In the genomic region with DNA sequence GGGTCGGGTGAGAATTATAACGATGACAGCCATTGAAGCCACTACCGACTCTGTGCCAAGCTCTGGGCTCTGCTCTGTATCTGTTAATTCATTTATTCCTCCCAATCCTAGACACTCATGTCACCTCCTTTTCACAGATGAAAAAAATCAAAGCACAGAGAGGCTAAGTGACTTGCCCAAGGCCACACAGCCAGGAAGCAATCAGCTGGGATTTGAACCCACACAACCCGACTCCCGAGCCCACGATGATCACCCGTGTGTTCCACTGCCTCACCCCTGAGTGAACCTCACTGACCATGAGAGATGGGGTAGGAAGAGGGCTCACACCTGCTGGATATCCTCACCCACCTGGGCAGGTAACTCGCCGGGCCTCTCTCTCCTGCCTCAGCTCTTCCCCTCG, we compare ENCODE assay signal across 8 cellular contexts.
"Had no signal": no experiment of that assay in that cellular context is flagged by ENCODE, and none has a peak within 500 bp of the region (broad histone marks: within the 10 kb centered on the region; RNA-seq: fewer than 3 reads in every experiment).

No MANE protein-coding gene starts in this region.

- H3K9me3 ChIP-seq: HAP-1 had no signal

- H3K4me1 Mint-ChIP-seq: IgD-negative memory B cell had no signal

- H3K4me3 ChIP-seq: GM23248, HAP-1 had no signal

- H3K27ac ChIP-seq: GM23248 had no signal

- H3K4me1 ChIP-seq: HAP-1 had no signal

- DNase-seq: GM23248, GOT3, H7, KG1 had no signal

- H3K36me3 ChIP-seq: HAP-1 had no signal

- FAIRE-seq: HTR-8/SVneo had no signal

- ATAC-seq: HCT116 had no signal

- H3K4me3 Mint-ChIP-seq: IgD-negative memory B cell had no signal

- H3K36me3 Mint-ChIP-seq: IgD-negative memory B cell had no signal

- H3K27ac Mint-ChIP-seq: IgD-negative memory B cell had no signal
